28 cellular contexts compared by ENCODE assay signal in the genomic region with DNA sequence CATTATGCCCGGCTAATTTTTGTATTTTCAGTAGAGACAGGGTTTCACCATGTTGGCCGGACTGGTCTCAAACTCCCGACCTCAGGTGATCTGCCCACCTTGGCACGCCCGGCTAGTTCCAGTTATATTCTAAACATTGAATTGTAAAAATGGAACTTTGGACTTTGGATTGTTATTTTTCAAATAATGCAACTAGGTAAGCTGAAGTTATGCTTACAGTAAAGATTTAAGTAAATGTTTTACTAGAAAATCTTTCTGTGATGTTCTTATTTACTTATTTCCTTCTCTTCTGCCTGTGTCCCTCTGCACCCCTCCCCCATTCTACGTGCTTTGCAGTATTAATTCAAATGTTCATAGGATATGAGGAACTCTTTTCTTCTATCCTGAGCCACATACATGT.
"Had no signal": no experiment of that assay in that cellular context is flagged by ENCODE, and none has a peak within 500 bp of the region (broad histone marks: within the 10 kb centered on the region; RNA-seq: fewer than 3 reads in every experiment).

No MANE protein-coding gene starts in this region.

- H3K27me3 ChIP-seq: neural progenitor cell, testis, uterus had no signal

- H3K4me3 Mint-ChIP-seq: activated CD4-positive, alpha-beta memory T cell treated with anti-CD3 and anti-CD28 coated beads for 36 hours; activated T-cell treated with anti-CD3 and anti-CD28 coated beads, Interleukin-2, amount 50 U/mL, for 24 hours; dendritic cell treated with granulocyte-macrophage colony-stimulating factor and Interleukin-4, amounts not matched to agents 40 ng/mL and 50 ng/mL, for 4 days; endodermal cell; naive thymus-derived CD4-positive, alpha-beta T cell; neural progenitor cell had no signal

- H3K9me3 Mint-ChIP-seq: activated CD4-positive, alpha-beta memory T cell treated with anti-CD3 and anti-CD28 coated beads for 36 hours; activated T-cell treated with anti-CD3 and anti-CD28 coated beads, Interleukin-2, amount 50 U/mL, for 24 hours; dendritic cell treated with granulocyte-macrophage colony-stimulating factor and Interleukin-4, amounts not matched to agents 40 ng/mL and 50 ng/mL, for 4 days; endodermal cell; naive thymus-derived CD4-positive, alpha-beta T cell; neural progenitor cell had no signal

- H3K9me3 ChIP-seq: left ventricle myocardium inferior, testis, uterus had no signal

- H3K4me3 ChIP-seq: left ventricle myocardium inferior, neural progenitor cell, testis, uterus had no signal

- H3K4me1 ChIP-seq: left ventricle myocardium inferior, neural progenitor cell, testis, uterus had no signal

- H3K9ac ChIP-seq: neural progenitor cell had no signal

- H3K27me3 Mint-ChIP-seq: activated CD4-positive, alpha-beta memory T cell treated with anti-CD3 and anti-CD28 coated beads for 36 hours; dendritic cell treated with granulocyte-macrophage colony-stimulating factor and Interleukin-4, amounts not matched to agents 40 ng/mL and 50 ng/mL, for 4 days; naive thymus-derived CD4-positive, alpha-beta T cell had no signal

- H3K4me1 Mint-ChIP-seq: neural progenitor cell had no signal

- ATAC-seq: activated CD4-positive, CD25-positive, alpha-beta regulatory T cell treated with anti-CD3 and anti-CD28 coated beads, Interleukin-2, amount 50 U/mL, for 24 hours; esophagus mucosa; naive thymus-derived CD4-positive, alpha-beta T cell; right cardiac atrium; stimulated activated naive CD8-positive, alpha-beta T cell treated with anti-CD3 and anti-CD28 coated beads, Interleukin-15, Interleukin-2, amounts not matched to agents 100 U/mL and 50 U/mL, for 24 hours had no signal

- H3K27ac ChIP-seq: left ventricle myocardium inferior, neural progenitor cell, testis, uterus, WERI-Rb-1 had no signal

- H3K36me3 ChIP-seq: left ventricle myocardium inferior, neural progenitor cell, uterus, WERI-Rb-1 had no signal

- H3K27ac Mint-ChIP-seq: activated CD4-positive, alpha-beta memory T cell treated with anti-CD3 and anti-CD28 coated beads for 36 hours; activated T-cell treated with anti-CD3 and anti-CD28 coated beads, Interleukin-2, amount 50 U/mL, for 24 hours; dendritic cell treated with granulocyte-macrophage colony-stimulating factor and Interleukin-4, amounts not matched to agents 40 ng/mL and 50 ng/mL, for 4 days; endodermal cell; naive thymus-derived CD4-positive, alpha-beta T cell; neural progenitor cell had no signal

- DNase-seq: activated CD4-positive, alpha-beta memory T cell treated with anti-CD3 and anti-CD28 coated beads for 36 hours; activated CD4-positive, alpha-beta T cell treated with anti-CD3 and anti-CD28 coated beads for 48 hours; activated CD8-positive, alpha-beta memory T cell treated with anti-CD3 and anti-CD28 coated beads, Interleukin-2, amount 50 U/mL, for 4 hours; activated gamma-delta T cell; activated naive CD4-positive, alpha-beta T cell treated with anti-CD3 and anti-CD28 coated beads, Interleukin-2, amount 50 U/mL, for 16 hours; activated T-cell treated with anti-CD3 and anti-CD28 coated beads, Interleukin-2, amount 50 U/mL, for 24 hours; amniotic stem cell; caudate nucleus; endodermal cell; foreskin fibroblast; head of caudate nucleus; hypothalamus; kidney glomerular epithelial cell; left ventricle myocardium inferior; naive thymus-derived CD4-positive, alpha-beta T cell; posterior cingulate gyrus; right cardiac atrium; stimulated activated CD4-positive, alpha-beta T cell treated with anti-CD3 and anti-CD28 coated beads, Interleukin-2, amount 100 ng/mL, for 48 hours; stimulated activated naive CD8-positive, alpha-beta T cell treated with anti-CD3 and anti-CD28 coated beads, Interleukin-15, Interleukin-2, amounts not matched to agents 100 U/mL and 50 U/mL, for 24 hours; T1000; testis; trophoblast cell; uterus; WERI-Rb-1 had no signal
